ENCODE assay signal across 5 cellular contexts in the genomic region with DNA sequence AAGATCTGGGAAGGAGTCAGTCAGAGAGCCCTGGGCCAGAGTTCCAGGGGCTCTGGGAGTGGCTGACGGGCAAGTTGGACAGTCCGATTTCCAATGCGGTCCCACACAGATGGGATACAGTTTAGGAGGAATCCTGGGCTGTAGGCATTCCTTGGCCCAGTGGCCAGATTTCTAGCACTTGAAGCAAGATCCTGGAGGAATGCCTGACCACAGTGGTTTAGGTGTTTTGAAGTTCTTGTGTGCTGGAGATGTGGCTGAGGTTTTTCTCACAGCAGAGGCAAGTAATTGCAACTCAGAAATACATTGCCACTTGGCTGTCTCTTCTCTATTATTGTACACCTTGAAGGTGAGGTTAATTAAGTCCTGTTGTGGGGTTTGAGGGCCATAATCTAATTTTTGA. TPM values are rescaled to one million over a fixed set of nuclear protein-coding genes. Genes with fewer than 3 reads are reported as not detected.
"Had no signal": no experiment of that assay in that cellular context is flagged by ENCODE, and none has a peak within 500 bp of the region (broad histone marks: within the 10 kb centered on the region; RNA-seq: fewer than 3 reads in every experiment).

No MANE protein-coding gene starts in this region.

RNA-seq across cellular contexts. Expression of a gene that starts 23.2 kb away (rescaled TPM):
- total RNA-seq: GM23248, H9, HT-29, IMR-90, K562 had no signal
- polyA plus RNA-seq: GM23248, IMR-90, K562 had no signal

RNA-seq across cellular contexts. Expression of a gene that starts 40.1 kb away (rescaled TPM):
- total RNA-seq: GM23248, H9, HT-29, IMR-90, K562 had no signal
- polyA plus RNA-seq: GM23248, IMR-90, K562 had no signal
